20 cellular contexts compared by ENCODE assay signal in genomic region chr3:169984287-169984686, GRCh38. TPM values are rescaled to one million over a fixed set of nuclear protein-coding genes. Genes with fewer than 3 reads are reported as not detected.
DNase-seq lines count a peak whose midpoint lies in the region; ATAC-seq and TF ChIP-seq lines count a peak whose summit lies in the region.
"Had no signal": no experiment of that assay in that cellular context is flagged by ENCODE, and none has a peak within 500 bp of the region (broad histone marks: within the 10 kb centered on the region; RNA-seq: fewer than 3 reads in every experiment).

No MANE protein-coding gene starts in this region.

- no peak for TF ChIP-seq CTCF in chondrocyte (IDR thresholded peaks at IDR 0.05)
- TF ChIP-seq CTCF in progenitor cell of endocrine pancreas (IDR thresholded peaks at IDR 0.05; ENCODE audit: unreplicated experiment) = no peak

- H3K36me3 Mint-ChIP-seq in central memory CD8-positive, alpha-beta T cell (ENCODE audit: insufficient read depth) = peaks cover 70% of the 10 kb centered on the region
- peaks cover 100% of the 10 kb centered on the region for H3K36me3 Mint-ChIP-seq in stimulated activated effector memory CD8-positive, alpha-beta T cell treated with anti-CD3 and anti-CD28 coated beads, Interleukin-12 subunit alpha, Interleukin-12 subunit beta, amount 100 ng/mL, for 72 hours
- peaks cover 46% of the 10 kb centered on the region for H3K36me3 Mint-ChIP-seq in chondrocyte (ENCODE audit: low read depth)
- H3K36me3 Mint-ChIP-seq in progenitor cell of endocrine pancreas (ENCODE audit: insufficient read depth) = peaks cover 40% of the 10 kb centered on the region

- DNase-seq in NCI-H82 (lab: John Stamatoyannopoulos, UW) (peak; percentile 27), NCI-H82 treated with DMSO at 0.1 percent for 48 hours (lab: John Stamatoyannopoulos, UW; ENCODE audit: unreplicated experiment) (no peak), Kasumi-1 (lab: John Stamatoyannopoulos, UW) (peak; percentile 74 to 77), chondrocyte (ENCODE audit: low spot score) (no peak), progenitor cell of endocrine pancreas (ENCODE audit: low spot score, unreplicated experiment) (no peak)
- no peak for DNase-seq in central memory CD8-positive, alpha-beta T cell (ENCODE audit: low spot score in 2 of 2)
- DNase-seq in stimulated activated effector memory CD8-positive, alpha-beta T cell treated with anti-CD3 and anti-CD28 coated beads, Interleukin-12 subunit alpha, Interleukin-12 subunit beta, amount 100 ng/mL, for 72 hours (ENCODE audit: low spot score in 2 of 2) = no peak
- DNase-seq: activated CD4-positive, alpha-beta T cell treated with anti-CD3 and anti-CD28 coated beads for 4 hours; activated CD8-positive, alpha-beta memory T cell treated with anti-CD3 and anti-CD28 coated beads for 24 hours; activated naive CD4-positive, alpha-beta T cell treated with anti-CD3 and anti-CD28 coated beads, Interleukin-2, amount 10 ng/mL, durations not matched to agents 7 days and 5 days; anterior cingulate cortex; islet precursor cell; NCI-H1694 treated with DMSO at 0.1 percent for 48 hours; sigmoid colon; stimulated activated CD4-positive, alpha-beta T cell treated with anti-CD3 and anti-CD28 coated beads, Interleukin-15, amount 100 ng/mL, for 24 hours; T-cell; trophoblast cell had no signal

- no peak for ATAC-seq in central memory CD8-positive, alpha-beta T cell (replicated peaks; ENCODE audit: extremely low read depth, poor library complexity, severe bottlenecking)
- ATAC-seq in stimulated activated effector memory CD8-positive, alpha-beta T cell treated with anti-CD3 and anti-CD28 coated beads, Interleukin-12 subunit alpha, Interleukin-12 subunit beta, amount 100 ng/mL, for 72 hours = no peak
- ATAC-seq in HG02885 (IDR thresholded peaks at IDR 0.05; ENCODE audit: poor library complexity, unreplicated experiment) = no peak
- ATAC-seq: A549, T-cell had no signal

- no peaks in the 10 kb centered on the region for H3K27me3 Mint-ChIP-seq in central memory CD8-positive, alpha-beta T cell
- H3K27me3 Mint-ChIP-seq in chondrocyte (ENCODE audit: low read depth) (no peaks in the 10 kb centered on the region), progenitor cell of endocrine pancreas (no peaks in the 10 kb centered on the region)
- H3K27me3 Mint-ChIP-seq: activated naive CD4-positive, alpha-beta T cell treated with anti-CD3 and anti-CD28 coated beads, Interleukin-2, amount 10 ng/mL, durations not matched to agents 7 days and 5 days; T-cell had no signal

- H3K4me1 Mint-ChIP-seq in central memory CD8-positive, alpha-beta T cell = peaks cover 8% of the 10 kb centered on the region
- peaks cover 9% of the 10 kb centered on the region for H3K4me1 Mint-ChIP-seq in stimulated activated effector memory CD8-positive, alpha-beta T cell treated with anti-CD3 and anti-CD28 coated beads, Interleukin-12 subunit alpha, Interleukin-12 subunit beta, amount 100 ng/mL, for 72 hours
- H3K4me1 Mint-ChIP-seq in chondrocyte (ENCODE audit: low read depth) (no peaks in the 10 kb centered on the region), progenitor cell of endocrine pancreas (ENCODE audit: low read depth) (peaks cover 2% of the 10 kb centered on the region)
- H3K4me1 Mint-ChIP-seq: activated naive CD4-positive, alpha-beta T cell treated with anti-CD3 and anti-CD28 coated beads, Interleukin-2, amount 10 ng/mL, durations not matched to agents 7 days and 5 days; neural crest cell had no signal

- no peak overlapping the region for H3K4me3 Mint-ChIP-seq in central memory CD8-positive, alpha-beta T cell
- H3K4me3 Mint-ChIP-seq in stimulated activated effector memory CD8-positive, alpha-beta T cell treated with anti-CD3 and anti-CD28 coated beads, Interleukin-12 subunit alpha, Interleukin-12 subunit beta, amount 100 ng/mL, for 72 hours = no peak overlapping the region
- H3K4me3 Mint-ChIP-seq in chondrocyte (ENCODE audit: unreplicated experiment) (no peak overlapping the region), progenitor cell of endocrine pancreas (ENCODE audit: low read depth) (no peak overlapping the region)
- H3K4me3 Mint-ChIP-seq: activated naive CD4-positive, alpha-beta T cell treated with anti-CD3 and anti-CD28 coated beads, Interleukin-2, amount 10 ng/mL, durations not matched to agents 7 days and 5 days; neural crest cell; T-cell had no signal

- no peaks in the 10 kb centered on the region for H3K9me3 Mint-ChIP-seq in central memory CD8-positive, alpha-beta T cell
- H3K9me3 Mint-ChIP-seq in stimulated activated effector memory CD8-positive, alpha-beta T cell treated with anti-CD3 and anti-CD28 coated beads, Interleukin-12 subunit alpha, Interleukin-12 subunit beta, amount 100 ng/mL, for 72 hours = no peaks in the 10 kb centered on the region
- H3K9me3 Mint-ChIP-seq in chondrocyte (ENCODE audit: low read depth) (no peaks in the 10 kb centered on the region), progenitor cell of endocrine pancreas (ENCODE audit: low read depth) (no peaks in the 10 kb centered on the region)
- H3K9me3 Mint-ChIP-seq: activated naive CD4-positive, alpha-beta T cell treated with anti-CD3 and anti-CD28 coated beads, Interleukin-2, amount 10 ng/mL, durations not matched to agents 7 days and 5 days; neural crest cell; T-cell had no signal

- H3K27ac Mint-ChIP-seq in central memory CD8-positive, alpha-beta T cell (ENCODE audit: low read depth) = peak overlapping the region; percentile 25
- H3K27ac Mint-ChIP-seq in stimulated activated effector memory CD8-positive, alpha-beta T cell treated with anti-CD3 and anti-CD28 coated beads, Interleukin-12 subunit alpha, Interleukin-12 subunit beta, amount 100 ng/mL, for 72 hours = peak overlapping the region; percentile 43
- no peak overlapping the region for H3K27ac Mint-ChIP-seq in chondrocyte (ENCODE audit: unreplicated experiment)
- no peak overlapping the region for H3K27ac Mint-ChIP-seq in progenitor cell of endocrine pancreas
- H3K27ac Mint-ChIP-seq: activated naive CD4-positive, alpha-beta T cell treated with anti-CD3 and anti-CD28 coated beads, Interleukin-2, amount 10 ng/mL, durations not matched to agents 7 days and 5 days had no signal

RNA-seq across cellular contexts. Expression of gene SEC62, which starts 17.7 kb away (rescaled TPM):
- total RNA-seq in chondrocyte (99.2 to 128 TPM (median 106 TPM) in 3 replicates), progenitor cell of endocrine pancreas (94.6 and 103 TPM in 2 replicates)

RNA-seq across cellular contexts. Expression of gene GPR160, which starts 53.5 kb away (rescaled TPM):
- total RNA-seq in chondrocyte (0.37 to 0.60 TPM (median 0.49 TPM) in 3 replicates), progenitor cell of endocrine pancreas (33.7 and 44.3 TPM in 2 replicates)

Comparison
In these comparisons a context has a peak if more than half of its experiments do, and no peak if none do; other contexts are left out.
1. DNase-seq: peak in NCI-H82 (single experiment) and Kasumi-1 (2 of 2); none in NCI-H82 treated with DMSO at 0.1 percent for 48 hours (single experiment), central memory CD8-positive, alpha-beta T cell (0 of 2), stimulated activated effector memory CD8-positive, alpha-beta T cell treated with anti-CD3 and anti-CD28 coated beads, Interleukin-12 subunit alpha, Interleukin-12 subunit beta, amount 100 ng/mL, for 72 hours (0 of 2), chondrocyte (single experiment) and progenitor cell of endocrine pancreas (single experiment).
2. H3K27ac Mint-ChIP-seq: peak in central memory CD8-positive, alpha-beta T cell (single experiment) and stimulated activated effector memory CD8-positive, alpha-beta T cell treated with anti-CD3 and anti-CD28 coated beads, Interleukin-12 subunit alpha, Interleukin-12 subunit beta, amount 100 ng/mL, for 72 hours (single experiment); none in chondrocyte (single experiment) and progenitor cell of endocrine pancreas (single experiment).
3. RNA of gene GPR160, which starts 53.5 kb away (total RNA-seq): 33.7 to 44.3 TPM in progenitor cell of endocrine pancreas; 0.37 to 0.60 TPM in chondrocyte; every median in the first group is over 10 times any median in the second.